Comparison of ENCODE assay signal across 10 cellular contexts in genomic region chr1:40059960-40060337, GRCh38. TPM values are rescaled to one million over a fixed set of nuclear protein-coding genes. Genes with fewer than 3 reads are reported as not detected.
A peak's percentile ranks its signal among the peaks of the same experiment; 100 is the strongest.
DNase-seq lines count a peak whose midpoint lies in the region; ATAC-seq, FAIRE-seq and TF ChIP-seq lines count a peak whose summit lies in the region.
"Had no signal": no experiment of that assay in that cellular context is flagged by ENCODE, and none has a peak within 500 bp of the region (broad histone marks: within the 10 kb centered on the region; RNA-seq: fewer than 3 reads in every experiment).

No MANE protein-coding gene starts in this region.

- intact Hi-C loops in heart right ventricle (cut with DNase I) (loop anchor here in 1 of 10 donors (2.0 kb wide), 1 partner anchor 19 kb away; the partner anchor contains the start of gene CAP1), left cardiac atrium (cut with DNase I) (no loop called here), Caco-2 (cut with micrococcal nuclease; ENCODE audit: unreplicated experiment) (no loop called here)
- intact Hi-C loops in activated CD8-positive, alpha-beta T cell treated with anti-CD3 and anti-CD28 coated beads for 36 hours (cut with micrococcal nuclease), result no loop called here

- H3K9me3 Mint-ChIP-seq in activated CD8-positive, alpha-beta T cell treated with anti-CD3 and anti-CD28 coated beads for 36 hours, result no peaks in the 10 kb centered on the region
- no peaks in the 10 kb centered on the region for H3K9me3 Mint-ChIP-seq in Caco-2 (ENCODE audit: unreplicated experiment)

- peaks cover 77% of the 10 kb centered on the region for H3K36me3 Mint-ChIP-seq in activated CD8-positive, alpha-beta T cell treated with anti-CD3 and anti-CD28 coated beads for 36 hours (ENCODE audit: low read depth)
- H3K36me3 Mint-ChIP-seq in Caco-2 (ENCODE audit: insufficient read depth, unreplicated experiment), result peaks cover 22% of the 10 kb centered on the region

- H3K27ac ChIP-seq in heart right ventricle, result peak overlapping the region; percentile 33 to 78 (median 54)
- H3K27ac ChIP-seq in layer of hippocampus (ENCODE audit: low read depth, low read length), result peak overlapping the region; percentile 40
- peak overlapping the region; percentile 41 for H3K27ac ChIP-seq in urinary bladder (ENCODE audit: low read depth)

- H3K4me1 ChIP-seq in heart right ventricle (peaks cover 17 to 97% (median 67%) of the 10 kb centered on the region in 9 donors), urinary bladder (ENCODE audit: insufficient read depth) (no peaks in the 10 kb centered on the region), Caco-2 (peaks cover 11% of the 10 kb centered on the region; the same call in 1 of the 2 replicates)

- CTCF ChIA-PET in activated CD8-positive, alpha-beta T cell treated with anti-CD3 and anti-CD28 coated beads for 36 hours (lab: Charles Lee), result interaction anchor here (1.3 to 4.4 kb wide), 6 partner anchors 10 to 278 kb away, joined by 4 to 27 read pairs (median 8); partner anchors contain the start of gene MYCL
- CTCF ChIA-PET in Caco-2 (lab: Charles Lee), result no interaction called here

- POLR2A ChIA-PET in activated CD8-positive, alpha-beta T cell treated with anti-CD3 and anti-CD28 coated beads for 36 hours (lab: Charles Lee), result interaction anchor here (0.7 to 2.2 kb wide), 7 partner anchors 9 to 279 kb away, joined by 3 to 11 read pairs (median 5); partner anchors contain the start of gene CAP1
- POLR2A ChIA-PET in Caco-2 (lab: Charles Lee), result no interaction called here

- peak in 4 of 8 donors; percentile 16 to 24 (median 20) for ATAC-seq in heart right ventricle
- no peak for ATAC-seq in left cardiac atrium
- peak; percentile 6 for ATAC-seq in activated CD8-positive, alpha-beta T cell treated with anti-CD3 and anti-CD28 coated beads for 36 hours

- H3K27ac Mint-ChIP-seq in activated CD8-positive, alpha-beta T cell treated with anti-CD3 and anti-CD28 coated beads for 36 hours, result peak overlapping the region; percentile 91
- H3K27ac Mint-ChIP-seq in Caco-2 (ENCODE audit: unreplicated experiment), result no peak overlapping the region

- WGBS in heart right ventricle, 2 donors, result 49 to 62% methylated on average over 3 of the region's 3 CpGs
- 56% methylated on average over 3 of the region's 3 CpGs for WGBS in urinary bladder

- TF ChIP-seq CTCF in heart right ventricle (IDR thresholded peaks at IDR 0.05), result no peak
- no peak for TF ChIP-seq CTCF in activated CD8-positive, alpha-beta T cell treated with anti-CD3 and anti-CD28 coated beads for 36 hours (IDR thresholded peaks at IDR 0.05)
- no peak for TF ChIP-seq CTCF in Caco-2 (IDR thresholded peaks at IDR 0.05; ENCODE audit: insufficient read depth in 1 of 2, low read depth in 1 of 2, low read length in 1 of 2, severe bottlenecking in 1 of 2, unreplicated experiment in 1 of 2)

- H3K27me3 ChIP-seq in heart right ventricle (no peaks in the 10 kb centered on the region), layer of hippocampus (ENCODE audit: control insufficient read depth, insufficient read depth, low read length) (no peaks in the 10 kb centered on the region), Caco-2 (replicated peaks; ENCODE audit: control insufficient read depth, insufficient read depth, low read length) (no peaks in the 10 kb centered on the region)

- DNase-seq in heart right ventricle, result no peak
- no peak for DNase-seq in left cardiac atrium
- no peak for DNase-seq in activated CD8-positive, alpha-beta T cell treated with anti-CD3 and anti-CD28 coated beads for 36 hours
- no peak for DNase-seq in HTR-8/SVneo (ENCODE audit: insufficient read length, low spot score)
- DNase-seq in COLO668 (lab: John Stamatoyannopoulos, UW; ENCODE audit: unreplicated experiment), result no peak
- DNase-seq in Caco-2, result no peak
- DNase-seq: NCI-H1436 had no signal

- H3K27me3 Mint-ChIP-seq in activated CD8-positive, alpha-beta T cell treated with anti-CD3 and anti-CD28 coated beads for 36 hours, result no peaks in the 10 kb centered on the region
- H3K27me3 Mint-ChIP-seq in Caco-2 (ENCODE audit: insufficient read depth, unreplicated experiment), result no peaks in the 10 kb centered on the region

- H3K9me3 ChIP-seq in heart right ventricle (no peaks in the 10 kb centered on the region), Caco-2 (no peaks in the 10 kb centered on the region)

- H3K4me3 ChIP-seq in heart right ventricle, result peak overlapping the region in 1 of 10 donors; percentile 22
- no peak overlapping the region for H3K4me3 ChIP-seq in urinary bladder (ENCODE audit: low read depth, low read length)
- H3K4me3 ChIP-seq in Caco-2 (ENCODE audit: low read depth, low read length), result no peak overlapping the region

- peaks cover 89% of the 10 kb centered on the region for H3K4me1 Mint-ChIP-seq in activated CD8-positive, alpha-beta T cell treated with anti-CD3 and anti-CD28 coated beads for 36 hours (ENCODE audit: low read depth)
- peaks cover 7% of the 10 kb centered on the region for H3K4me1 Mint-ChIP-seq in Caco-2 (ENCODE audit: low read depth, unreplicated experiment)

- FAIRE-seq in HTR-8/SVneo (lab: Jason Lieb, UNC), result no peak
- FAIRE-seq: D721Med had no signal

- H3K36me3 ChIP-seq in heart right ventricle (peaks cover 0 to 71% (median 40%) of the 10 kb centered on the region in 9 donors), urinary bladder (ENCODE audit: insufficient read depth) (peaks cover 7% of the 10 kb centered on the region), Caco-2 (ENCODE audit: control insufficient read depth, insufficient read depth, low read length) (no peaks in the 10 kb centered on the region)

- no TSS peak for BruUV-seq in Caco-2 (replicated peaks; lab: Mats Ljungman, UMichigan)

- H3K4me3 Mint-ChIP-seq in activated CD8-positive, alpha-beta T cell treated with anti-CD3 and anti-CD28 coated beads for 36 hours, result peak overlapping the region; percentile 53
- H3K4me3 Mint-ChIP-seq in Caco-2 (ENCODE audit: unreplicated experiment), result no peak overlapping the region

RNA-seq across cellular contexts. Expression of gene CAP1, which starts 19.4 kb away (rescaled TPM):
- total RNA-seq in heart right ventricle, result 100 to 1,000 TPM in 2 of 10 donors, 10 to 100 TPM in 8; 46.4 to 157 (median 55.8) TPM
- polyA plus RNA-seq in heart right ventricle, result 10 to 100 TPM; 25.2 to 93.5 TPM
- 100 to 1,000 TPM; 133 to 179 TPM for total RNA-seq in left cardiac atrium
- 100 to 1,000 TPM; 511 to 512 TPM for total RNA-seq in activated CD8-positive, alpha-beta T cell treated with anti-CD3 and anti-CD28 coated beads for 36 hours
- 154 TPM for total RNA-seq in urinary bladder
- 273 TPM for polyA plus RNA-seq in urinary bladder
- total RNA-seq in Caco-2 (2022), result 181 and 219 TPM in 2 replicates

RNA-seq across cellular contexts. Expression of gene PPT1, which starts 37.1 kb away (rescaled TPM):
- total RNA-seq in heart right ventricle (10 to 100 TPM; 32.9 to 71.3 (median 38.5) TPM), left cardiac atrium (10 to 100 TPM; 51.7 to 64.7 TPM), urinary bladder (58.7 TPM), Caco-2 (2022) (142 and 144 TPM in 2 replicates)
- polyA plus RNA-seq in heart right ventricle (10 to 100 TPM; 31.5 to 33.1 TPM), urinary bladder (102 TPM)
- total RNA-seq in activated CD8-positive, alpha-beta T cell treated with anti-CD3 and anti-CD28 coated beads for 36 hours, result 10 to 100 TPM; 60.6 to 69.1 TPM
